In the genomic region with DNA sequence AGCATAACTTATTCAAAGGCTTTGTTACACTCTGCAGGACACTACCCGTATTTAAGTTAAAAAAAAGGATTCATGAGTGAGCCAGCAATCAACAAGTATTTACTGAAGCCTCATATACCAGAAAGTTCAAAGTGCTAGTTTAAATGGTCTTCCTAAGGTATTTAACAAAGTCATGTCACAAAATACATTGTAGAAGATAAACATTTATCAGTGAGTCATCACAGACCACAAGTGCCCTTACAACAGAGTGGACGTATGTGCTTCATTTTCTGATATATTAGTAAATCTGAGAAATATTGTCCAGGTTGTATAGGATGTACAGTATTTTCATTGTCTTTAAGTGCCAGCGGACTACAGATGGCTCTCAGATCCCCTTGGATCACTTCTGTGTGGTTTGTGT, we compare ENCODE assay signal across 1 cellular context.
TF ChIP-seq lines count a peak whose summit lies in the region.

No MANE protein-coding gene starts in this region.

TF ChIP-seq in IMR-90, 13 proteins besides CTCF, POLR2A, EP300 and RAD21:
- no peak for TF ChIP-seq SMC3 (IDR thresholded peaks at IDR 0.05; ENCODE audit: low read depth, low read length)
- TF ChIP-seq NFE2L2 (IDR thresholded peaks at IDR 0.05; ENCODE audit: low read depth, low read length), result no peak
- no peak for TF ChIP-seq BHLHE40 (IDR thresholded peaks at IDR 0.05; ENCODE audit: low read depth, low read length)
- no peak for TF ChIP-seq RCOR1 (IDR thresholded peaks at IDR 0.05; ENCODE audit: insufficient replicate concordance, low read length)
- no peak for TF ChIP-seq MXI1 (IDR thresholded peaks at IDR 0.05; ENCODE audit: borderline replicate concordance, low read depth, low read length)
- no peak for TF ChIP-seq CHD1 (IDR thresholded peaks at IDR 0.05; ENCODE audit: low read depth, low read length)
- no peak for TF ChIP-seq MAZ (IDR thresholded peaks at IDR 0.05; ENCODE audit: borderline replicate concordance, low read depth, low read length)
- no peak for TF ChIP-seq MAFK (IDR thresholded peaks at IDR 0.05; ENCODE audit: low read depth, low read length)
- TF ChIP-seq RFX5 (IDR thresholded peaks at IDR 0.05; ENCODE audit: low read depth, low read length), result no peak
